Comparison of ENCODE assay signal across 13 cellular contexts in genomic region chr12:27782481-27782880, GRCh38. TPM values are rescaled to one million over a fixed set of nuclear protein-coding genes. Genes with fewer than 3 reads are reported as not detected.
DNase-seq lines count a peak whose midpoint lies in the region; ATAC-seq and TF ChIP-seq lines count a peak whose summit lies in the region.
"Had no signal": no experiment of that assay in that cellular context is flagged by ENCODE, and none has a peak within 500 bp of the region (broad histone marks: within the 10 kb centered on the region; RNA-seq: fewer than 3 reads in every experiment).

No MANE protein-coding gene starts in this region.

- peaks cover 8% of the 10 kb centered on the region for H3K36me3 Mint-ChIP-seq in activated naive CD4-positive, alpha-beta T cell treated with anti-CD3 and anti-CD28 coated beads, Interleukin-2, amount 50 U/mL, for 24 hours
- H3K36me3 Mint-ChIP-seq in activated naive CD4-positive, alpha-beta T cell treated with anti-CD3 and anti-CD28 coated beads for 36 hours (ENCODE audit: low read depth), result peaks cover 21% of the 10 kb centered on the region
- H3K36me3 Mint-ChIP-seq in activated naive CD8-positive, alpha-beta T cell treated with anti-CD3 and anti-CD28 coated beads, Interleukin-2, amount 10 ng/mL, durations not matched to agents 7 days and 5 days, result peaks cover 16% of the 10 kb centered on the region
- peaks cover 41% of the 10 kb centered on the region for H3K36me3 Mint-ChIP-seq in Caco-2 (ENCODE audit: insufficient read depth, unreplicated experiment)

- no peak overlapping the region for H2AK5ac ChIP-seq in mesendoderm (ENCODE audit: low read length)

- no peak overlapping the region for H2BK5ac ChIP-seq in mesendoderm (ENCODE audit: low read length)

- H3K4me2 ChIP-seq in mesendoderm (ENCODE audit: low read length), result no peak overlapping the region

- H3K4me3 ChIP-seq in mesendoderm (ENCODE audit: low read length) (no peak overlapping the region), Caco-2 (ENCODE audit: low read depth, low read length) (no peak overlapping the region)

- ATAC-seq in activated naive CD8-positive, alpha-beta T cell treated with anti-CD3 and anti-CD28 coated beads, Interleukin-2, amount 10 ng/mL, durations not matched to agents 7 days and 5 days (ENCODE audit: low read depth), result no peak

- H3K27me3 ChIP-seq in mesendoderm (ENCODE audit: insufficient read depth, low read length, poor library complexity) (no peaks in the 10 kb centered on the region), Caco-2 (replicated peaks; ENCODE audit: control insufficient read depth, insufficient read depth, low read length) (no peaks in the 10 kb centered on the region)

- no peaks in the 10 kb centered on the region for H3K9me3 ChIP-seq in Caco-2

- no peak overlapping the region for H4K8ac ChIP-seq in mesendoderm (ENCODE audit: low read depth, low read length)

- H2BK15ac ChIP-seq in mesendoderm (replicated peaks; ENCODE audit: low read depth), result no peak overlapping the region

- no peak overlapping the region for H3K23ac ChIP-seq in mesendoderm (ENCODE audit: low read length)

- no peak for TF ChIP-seq CTCF in Caco-2 (IDR thresholded peaks at IDR 0.05; ENCODE audit: insufficient read depth in 1 of 2, low read depth in 1 of 2, low read length in 1 of 2, severe bottlenecking in 1 of 2, unreplicated experiment in 1 of 2)

- peaks cover 33% of the 10 kb centered on the region for H3K79me2 ChIP-seq in mesendoderm (ENCODE audit: control insufficient read depth, insufficient read depth, low read length)

- H3K4me1 ChIP-seq in mesendoderm (ENCODE audit: control insufficient read depth, low read depth, low read length) (peaks cover 5% of the 10 kb centered on the region), Caco-2 (0 out of 2 replicates have a peak, but pooled peaks cover 3% of the 10 kb centered on the region)

- intact Hi-C loops in activated naive CD4-positive, alpha-beta T cell treated with anti-CD3 and anti-CD28 coated beads for 36 hours (cut with micrococcal nuclease), result no loop called here
- intact Hi-C loops in Caco-2 (cut with micrococcal nuclease; ENCODE audit: unreplicated experiment), result no loop called here

- no peak overlapping the region for H3K56ac ChIP-seq in mesendoderm (ENCODE audit: low read length)

- H3K9me3 Mint-ChIP-seq in activated naive CD4-positive, alpha-beta T cell treated with anti-CD3 and anti-CD28 coated beads, Interleukin-2, amount 50 U/mL, for 24 hours, result no peaks in the 10 kb centered on the region
- no peaks in the 10 kb centered on the region for H3K9me3 Mint-ChIP-seq in activated naive CD4-positive, alpha-beta T cell treated with anti-CD3 and anti-CD28 coated beads for 36 hours
- no peaks in the 10 kb centered on the region for H3K9me3 Mint-ChIP-seq in activated naive CD8-positive, alpha-beta T cell treated with anti-CD3 and anti-CD28 coated beads, Interleukin-2, amount 10 ng/mL, durations not matched to agents 7 days and 5 days
- no peaks in the 10 kb centered on the region for H3K9me3 Mint-ChIP-seq in Caco-2 (ENCODE audit: unreplicated experiment)

- no CpG with 5 or more reads among the region's 1 CpG for WGBS in mesendoderm (ENCODE audit: extremely low coverage, insufficient coverage, low lambda C conversion rate)

- H3K27ac ChIP-seq in mesendoderm (ENCODE audit: low read depth, low read length), result peak overlapping the region; percentile 11
- H3K27ac ChIP-seq: C4-2B had no signal

- peak overlapping the region; percentile 53 for H3K4me3 Mint-ChIP-seq in activated naive CD4-positive, alpha-beta T cell treated with anti-CD3 and anti-CD28 coated beads, Interleukin-2, amount 50 U/mL, for 24 hours
- H3K4me3 Mint-ChIP-seq in activated naive CD4-positive, alpha-beta T cell treated with anti-CD3 and anti-CD28 coated beads for 36 hours, result no peak overlapping the region
- H3K4me3 Mint-ChIP-seq in activated naive CD8-positive, alpha-beta T cell treated with anti-CD3 and anti-CD28 coated beads, Interleukin-2, amount 10 ng/mL, durations not matched to agents 7 days and 5 days, result peak overlapping the region; percentile 27
- no peak overlapping the region for H3K4me3 Mint-ChIP-seq in Caco-2 (ENCODE audit: unreplicated experiment)

- DNase-seq in activated naive CD4-positive, alpha-beta T cell treated with anti-CD3 and anti-CD28 coated beads for 36 hours, result no peak
- DNase-seq in activated naive CD8-positive, alpha-beta T cell treated with anti-CD3 and anti-CD28 coated beads, Interleukin-2, amount 10 ng/mL, durations not matched to agents 7 days and 5 days, result no peak
- DNase-seq in mesendoderm, result peak; percentile 78
- DNase-seq in stimulated activated CD4-positive, alpha-beta T cell treated with anti-CD3 and anti-CD28 coated beads, Interleukin-4, amount 100 ng/mL, for 24 hours, result no peak
- no peak for DNase-seq in GM19238 (ENCODE audit: insufficient read length, low spot score)
- DNase-seq in NCI-H1105 treated with DMSO at 0.1 percent for 48 hours (lab: John Stamatoyannopoulos, UW), result no peak
- no peak for DNase-seq in Caco-2
- DNase-seq: dermis blood vessel endothelial cell; NCI-H1092 treated with DMSO at 0.1 percent for 48 hours; stimulated activated CD4-positive, alpha-beta T cell treated with anti-CD3 and anti-CD28 coated beads, Interleukin-2, amount 100 ng/mL, for 24 hours had no signal

- no TSS peak for BruUV-seq in Caco-2 (replicated peaks; lab: Mats Ljungman, UMichigan)

- H3K27ac Mint-ChIP-seq in activated naive CD4-positive, alpha-beta T cell treated with anti-CD3 and anti-CD28 coated beads, Interleukin-2, amount 50 U/mL, for 24 hours, result no peak overlapping the region
- no peak overlapping the region for H3K27ac Mint-ChIP-seq in activated naive CD4-positive, alpha-beta T cell treated with anti-CD3 and anti-CD28 coated beads for 36 hours
- no peak overlapping the region for H3K27ac Mint-ChIP-seq in activated naive CD8-positive, alpha-beta T cell treated with anti-CD3 and anti-CD28 coated beads, Interleukin-2, amount 10 ng/mL, durations not matched to agents 7 days and 5 days
- no peak overlapping the region for H3K27ac Mint-ChIP-seq in Caco-2 (ENCODE audit: unreplicated experiment)

- no peak overlapping the region for H2BK120ac ChIP-seq in mesendoderm (ENCODE audit: low read depth, low read length)

- H3K27me3 Mint-ChIP-seq in activated naive CD4-positive, alpha-beta T cell treated with anti-CD3 and anti-CD28 coated beads, Interleukin-2, amount 50 U/mL, for 24 hours, result no peaks in the 10 kb centered on the region
- H3K27me3 Mint-ChIP-seq in activated naive CD4-positive, alpha-beta T cell treated with anti-CD3 and anti-CD28 coated beads for 36 hours (ENCODE audit: low read depth), result no peaks in the 10 kb centered on the region
- no peaks in the 10 kb centered on the region for H3K27me3 Mint-ChIP-seq in activated naive CD8-positive, alpha-beta T cell treated with anti-CD3 and anti-CD28 coated beads, Interleukin-2, amount 10 ng/mL, durations not matched to agents 7 days and 5 days
- H3K27me3 Mint-ChIP-seq in Caco-2 (ENCODE audit: insufficient read depth, unreplicated experiment), result no peaks in the 10 kb centered on the region

- CTCF ChIA-PET in activated naive CD4-positive, alpha-beta T cell treated with anti-CD3 and anti-CD28 coated beads for 36 hours (lab: Charles Lee), result no interaction called here
- CTCF ChIA-PET in Caco-2 (lab: Charles Lee), result no interaction called here

- H3K79me1 ChIP-seq in mesendoderm (ENCODE audit: low read length), result peaks cover 7% of the 10 kb centered on the region

- H4K5ac ChIP-seq in mesendoderm (ENCODE audit: low read length), result no peak overlapping the region

- peaks cover 53% of the 10 kb centered on the region for H3K4me1 Mint-ChIP-seq in activated naive CD4-positive, alpha-beta T cell treated with anti-CD3 and anti-CD28 coated beads, Interleukin-2, amount 50 U/mL, for 24 hours
- H3K4me1 Mint-ChIP-seq in activated naive CD4-positive, alpha-beta T cell treated with anti-CD3 and anti-CD28 coated beads for 36 hours (ENCODE audit: low read depth), result peaks cover 44% of the 10 kb centered on the region
- peaks cover 40% of the 10 kb centered on the region for H3K4me1 Mint-ChIP-seq in activated naive CD8-positive, alpha-beta T cell treated with anti-CD3 and anti-CD28 coated beads, Interleukin-2, amount 10 ng/mL, durations not matched to agents 7 days and 5 days
- peaks cover 26% of the 10 kb centered on the region for H3K4me1 Mint-ChIP-seq in Caco-2 (ENCODE audit: low read depth, unreplicated experiment)

- no peak overlapping the region for H3K9ac ChIP-seq in mesendoderm (ENCODE audit: low read length)

- POLR2A ChIA-PET in activated naive CD8-positive, alpha-beta T cell treated with anti-CD3 and anti-CD28 coated beads, Interleukin-2, amount 10 ng/mL, durations not matched to agents 7 days and 5 days (lab: Charles Lee), result interaction anchor here (0.7 kb wide), 1 partner anchor 749 kb away, joined by 3 read pairs; no protein-coding TSS in a partner anchor
- POLR2A ChIA-PET in Caco-2 (lab: Charles Lee), result no interaction called here

- H3K18ac ChIP-seq in mesendoderm (ENCODE audit: low read length), result no peak overlapping the region

- H3K36me3 ChIP-seq in mesendoderm (ENCODE audit: control insufficient read depth, insufficient read depth, low read length) (no peaks in the 10 kb centered on the region), Caco-2 (ENCODE audit: control insufficient read depth, insufficient read depth, low read length) (no peaks in the 10 kb centered on the region)

- H3K4ac ChIP-seq in mesendoderm (ENCODE audit: low read depth, low read length), result no peak overlapping the region

RNA-seq across cellular contexts. Expression of gene MANSC4, which starts 2.4 kb away (rescaled TPM):
- total RNA-seq in activated naive CD4-positive, alpha-beta T cell treated with anti-CD3 and anti-CD28 coated beads for 36 hours, result not detected
- not detected for total RNA-seq in activated naive CD8-positive, alpha-beta T cell treated with anti-CD3 and anti-CD28 coated beads, Interleukin-2, amount 10 ng/mL, durations not matched to agents 7 days and 5 days
- 0.04 TPM for polyA plus RNA-seq in mesendoderm (2013, experiment 1 of 2)
- polyA plus RNA-seq in mesendoderm (2013, experiment 2 of 2), result not detected
- total RNA-seq in Caco-2 (2022), result not detected in 2 replicates
- total RNA-seq: dermis blood vessel endothelial cell; T-helper 2 cell treated with Interferon-gamma antibody and Interleukin-4, amounts not matched to agents 100 ng/mL and 5 ng/mL, for 36 hours had no signal

RNA-seq across cellular contexts. Expression of gene KLHL42, which starts 2.4 kb away (rescaled TPM):
- total RNA-seq in activated naive CD4-positive, alpha-beta T cell treated with anti-CD3 and anti-CD28 coated beads for 36 hours, result 1 to 10 TPM; 9.4 to 9.8 TPM
- total RNA-seq in activated naive CD8-positive, alpha-beta T cell treated with anti-CD3 and anti-CD28 coated beads, Interleukin-2, amount 10 ng/mL, durations not matched to agents 7 days and 5 days, result 10 to 100 TPM; 16.8 to 17.7 TPM
- 17.1 TPM for polyA plus RNA-seq in mesendoderm (2013, experiment 1 of 2)
- polyA plus RNA-seq in mesendoderm (2013, experiment 2 of 2), result 17.4 TPM
- total RNA-seq in Caco-2 (2022), result 36.5 and 38.1 TPM in 2 replicates

Comparison
In these comparisons a context has a peak if more than half of its experiments do, and no peak if none do; other contexts are left out.
1. H3K4me3 Mint-ChIP-seq: peak in activated naive CD4-positive, alpha-beta T cell treated with anti-CD3 and anti-CD28 coated beads, Interleukin-2, amount 50 U/mL, for 24 hours (single experiment) and activated naive CD8-positive, alpha-beta T cell treated with anti-CD3 and anti-CD28 coated beads, Interleukin-2, amount 10 ng/mL, durations not matched to agents 7 days and 5 days (single experiment); none in activated naive CD4-positive, alpha-beta T cell treated with anti-CD3 and anti-CD28 coated beads for 36 hours (single experiment) and Caco-2 (single experiment).